Comparison of ENCODE assay signal across 8 cellular contexts in the genomic region with DNA sequence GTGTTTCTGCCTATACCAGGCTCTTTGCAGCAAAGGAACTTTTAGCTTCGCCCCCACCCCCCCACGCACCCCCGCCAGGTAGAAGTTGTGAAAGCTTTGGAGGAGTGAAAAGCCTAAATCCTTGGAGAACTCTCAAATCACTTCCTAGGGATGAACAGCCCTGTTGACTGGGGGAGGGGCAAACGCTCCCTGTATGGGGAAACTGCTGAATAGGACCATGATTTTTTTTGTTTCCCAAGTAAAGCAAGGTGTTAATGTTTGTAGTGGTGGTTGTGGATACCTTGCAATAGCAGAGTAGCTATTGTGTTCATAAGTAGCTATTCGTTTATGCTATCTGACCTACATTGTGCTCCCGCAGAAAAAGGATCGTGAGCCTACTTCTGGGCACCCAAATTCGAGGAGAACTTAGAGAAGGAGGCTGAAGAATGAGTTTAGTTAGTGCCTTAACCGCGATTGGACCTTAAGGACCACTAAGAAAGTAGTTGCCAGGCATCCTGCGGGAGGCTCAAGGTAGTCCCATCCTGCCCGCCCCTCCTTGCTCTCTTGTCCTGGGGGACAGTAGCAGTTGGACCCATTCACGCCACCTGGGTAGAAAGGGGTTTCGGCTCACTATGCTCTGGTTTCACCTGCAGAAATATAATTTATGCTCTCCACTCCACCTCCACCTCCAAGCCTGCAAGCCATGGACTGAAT. TPM values are rescaled to one million over a fixed set of nuclear protein-coding genes. Genes with fewer than 3 reads are reported as not detected.
DNase-seq lines count a peak whose midpoint lies in the region; ATAC-seq lines count a peak whose summit lies in the region.

No MANE protein-coding gene starts in this region.

- DNase-seq in activated CD8-positive, alpha-beta memory T cell treated with anti-CD3 and anti-CD28 coated beads, Interleukin-2, amount 10 ng/mL, durations not matched to agents 7 days and 5 days, result no peak
- no peak for DNase-seq in activated CD8-positive, alpha-beta memory T cell treated with anti-CD3 and anti-CD28 coated beads, Interleukin-2, amount 50 U/mL, for 4 hours
- DNase-seq in activated CD8-positive, alpha-beta T cell treated with anti-CD3 and anti-CD28 coated beads, Interleukin-2, amount 10 ng/mL, durations not matched to agents 7 days and 5 days, result no peak
- DNase-seq in left ventricle myocardium superior, result peak; percentile 51
- DNase-seq in skeletal muscle cell (ENCODE audit: low read depth), result no peak
- no peak for DNase-seq in HuH-7 (ENCODE audit: low spot score)
- no peak for DNase-seq in NOMO-1 treated with dmso at 0.1 percent for 144 hours (lab: John Stamatoyannopoulos, UW; ENCODE audit: unreplicated experiment)

- H3K27ac Mint-ChIP-seq in activated CD8-positive, alpha-beta memory T cell treated with anti-CD3 and anti-CD28 coated beads, Interleukin-2, amount 10 ng/mL, durations not matched to agents 7 days and 5 days, result peak overlapping the region; percentile 95
- H3K27ac Mint-ChIP-seq in activated CD8-positive, alpha-beta T cell treated with anti-CD3 and anti-CD28 coated beads, Interleukin-2, amount 10 ng/mL, durations not matched to agents 7 days and 5 days, result peak overlapping the region; percentile 97

- POLR2A ChIA-PET in activated CD8-positive, alpha-beta T cell treated with anti-CD3 and anti-CD28 coated beads, Interleukin-2, amount 10 ng/mL, durations not matched to agents 7 days and 5 days (lab: Charles Lee), result interaction anchor here (0.6 to 5.9 kb wide), 49 partner anchors 8 to 775 kb away, joined by 3 to 113 read pairs (median 7); a partner anchor contains a TSS

- peak overlapping the region; percentile 72 for H3K4me3 ChIP-seq in skeletal muscle cell (ENCODE audit: low read depth, low read length)

- H3K4me1 Mint-ChIP-seq in activated CD8-positive, alpha-beta memory T cell treated with anti-CD3 and anti-CD28 coated beads, Interleukin-2, amount 10 ng/mL, durations not matched to agents 7 days and 5 days, result peaks cover 54% of the 10 kb centered on the region
- peaks cover 51% of the 10 kb centered on the region for H3K4me1 Mint-ChIP-seq in activated CD8-positive, alpha-beta T cell treated with anti-CD3 and anti-CD28 coated beads, Interleukin-2, amount 10 ng/mL, durations not matched to agents 7 days and 5 days (ENCODE audit: low read depth)

- H3K36me3 Mint-ChIP-seq in activated CD8-positive, alpha-beta memory T cell treated with anti-CD3 and anti-CD28 coated beads, Interleukin-2, amount 10 ng/mL, durations not matched to agents 7 days and 5 days, result peaks cover 31% of the 10 kb centered on the region
- H3K36me3 Mint-ChIP-seq in activated CD8-positive, alpha-beta T cell treated with anti-CD3 and anti-CD28 coated beads, Interleukin-2, amount 10 ng/mL, durations not matched to agents 7 days and 5 days (ENCODE audit: low read depth), result peaks cover 35% of the 10 kb centered on the region

- intact Hi-C loops in left ventricle myocardium superior (cut with micrococcal nuclease), result loop anchor here (5.0 to 10.0 kb wide), 2 partner anchors 101 to 178 kb away; no protein-coding TSS in a partner anchor

- H3K9me3 Mint-ChIP-seq in activated CD8-positive, alpha-beta memory T cell treated with anti-CD3 and anti-CD28 coated beads, Interleukin-2, amount 10 ng/mL, durations not matched to agents 7 days and 5 days (ENCODE audit: low read depth), result no peaks in the 10 kb centered on the region
- H3K9me3 Mint-ChIP-seq in activated CD8-positive, alpha-beta T cell treated with anti-CD3 and anti-CD28 coated beads, Interleukin-2, amount 10 ng/mL, durations not matched to agents 7 days and 5 days (ENCODE audit: insufficient read depth), result no peaks in the 10 kb centered on the region

- CTCF ChIA-PET in activated CD8-positive, alpha-beta memory T cell treated with anti-CD3 and anti-CD28 coated beads, Interleukin-2, amount 10 ng/mL, durations not matched to agents 7 days and 5 days (lab: Charles Lee), result interaction anchor here (0.7 to 6.5 kb wide), 26 partner anchors 9 to 423 kb away, joined by 3 to 80 read pairs (median 5); a partner anchor contains a TSS
- CTCF ChIA-PET in activated CD8-positive, alpha-beta T cell treated with anti-CD3 and anti-CD28 coated beads, Interleukin-2, amount 10 ng/mL, durations not matched to agents 7 days and 5 days (lab: Charles Lee), result interaction anchor here (0.6 to 6.6 kb wide), 32 partner anchors 10 to 362 kb away, joined by 3 to 112 read pairs (median 6); a partner anchor contains a TSS

- no peaks in the 10 kb centered on the region for H3K27me3 Mint-ChIP-seq in activated CD8-positive, alpha-beta memory T cell treated with anti-CD3 and anti-CD28 coated beads, Interleukin-2, amount 10 ng/mL, durations not matched to agents 7 days and 5 days
- no peaks in the 10 kb centered on the region for H3K27me3 Mint-ChIP-seq in activated CD8-positive, alpha-beta T cell treated with anti-CD3 and anti-CD28 coated beads, Interleukin-2, amount 10 ng/mL, durations not matched to agents 7 days and 5 days (ENCODE audit: low read depth)

- ATAC-seq in activated CD8-positive, alpha-beta memory T cell treated with anti-CD3 and anti-CD28 coated beads, Interleukin-2, amount 10 ng/mL, durations not matched to agents 7 days and 5 days, result no peak
- ATAC-seq in activated CD8-positive, alpha-beta T cell treated with anti-CD3 and anti-CD28 coated beads, Interleukin-2, amount 10 ng/mL, durations not matched to agents 7 days and 5 days, result no peak
- ATAC-seq in left ventricle myocardium superior (no peak), GM18870 (IDR thresholded peaks at IDR 0.05; ENCODE audit: unreplicated experiment) (no peak)

- H3K4me3 Mint-ChIP-seq in activated CD8-positive, alpha-beta memory T cell treated with anti-CD3 and anti-CD28 coated beads, Interleukin-2, amount 10 ng/mL, durations not matched to agents 7 days and 5 days, result peak overlapping the region; percentile 84
- peak overlapping the region; percentile 93 for H3K4me3 Mint-ChIP-seq in activated CD8-positive, alpha-beta T cell treated with anti-CD3 and anti-CD28 coated beads, Interleukin-2, amount 10 ng/mL, durations not matched to agents 7 days and 5 days

RNA-seq across cellular contexts. Expression of a gene that starts 0.9 kb away (rescaled TPM):
- 100 to 1,000 TPM in 1 of 2 experiments, 10 to 100 TPM in 1; 82.9 to 245 TPM for total RNA-seq in activated CD8-positive, alpha-beta memory T cell treated with anti-CD3 and anti-CD28 coated beads, Interleukin-2, amount 10 ng/mL, durations not matched to agents 7 days and 5 days
- 10 to 100 TPM; 56.1 to 56.8 TPM for total RNA-seq in activated CD8-positive, alpha-beta T cell treated with anti-CD3 and anti-CD28 coated beads, Interleukin-2, amount 10 ng/mL, durations not matched to agents 7 days and 5 days
- total RNA-seq in left ventricle myocardium superior, result 96.4 TPM
